Comparison of ENCODE assay signal across 16 cellular contexts in the genomic region with DNA sequence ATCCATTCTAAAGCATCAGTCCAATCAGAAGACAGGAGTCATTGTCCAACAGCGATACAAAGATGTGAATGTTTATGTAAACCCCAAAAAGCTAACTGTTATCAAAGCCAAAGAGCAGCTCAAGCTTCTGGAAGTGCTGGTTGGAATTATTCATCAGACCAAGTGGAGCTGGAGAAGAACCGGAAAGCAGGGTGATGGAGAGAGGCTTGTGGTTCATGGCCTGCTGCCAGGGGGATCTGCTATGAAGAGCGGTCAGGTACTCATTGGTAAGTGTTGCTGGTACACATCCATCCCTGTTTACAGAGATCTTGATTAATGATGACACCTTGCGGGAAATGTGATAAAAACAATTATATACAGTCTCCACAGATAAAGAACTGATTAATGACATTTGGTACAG. TPM values are rescaled to one million over a fixed set of nuclear protein-coding genes. Genes with fewer than 3 reads are reported as not detected.
DNase-seq lines count a peak whose midpoint lies in the region; ATAC-seq and FAIRE-seq lines count a peak whose summit lies in the region.
"Had no signal": no experiment of that assay in that cellular context is flagged by ENCODE, and none has a peak within 500 bp of the region (broad histone marks: within the 10 kb centered on the region; RNA-seq: fewer than 3 reads in every experiment).

No MANE protein-coding gene starts in this region.

- CTCF ChIA-PET in activated CD4-positive, alpha-beta memory T cell treated with anti-CD3 and anti-CD28 coated beads for 36 hours (lab: Charles Lee) = interaction anchor here (1.5 kb wide), 1 partner anchor 10 kb away, joined by 3 read pairs; no protein-coding TSS in a partner anchor

- peaks cover 3% of the 10 kb centered on the region for H3K27me3 Mint-ChIP-seq in activated CD4-positive, alpha-beta memory T cell treated with anti-CD3 and anti-CD28 coated beads for 36 hours

- H3K4me1 Mint-ChIP-seq in activated CD4-positive, alpha-beta memory T cell treated with anti-CD3 and anti-CD28 coated beads for 36 hours (ENCODE audit: low read depth) = no peaks in the 10 kb centered on the region
- H3K4me1 Mint-ChIP-seq: B cell, GM23338, H9 had no signal

- DNase-seq in COLO668 (lab: John Stamatoyannopoulos, UW; ENCODE audit: unreplicated experiment) (peak; percentile 14), NCI-H1105 treated with DMSO at 0.1 percent for 48 hours (lab: John Stamatoyannopoulos, UW) (peak; percentile 65), NCI-H510A treated with DMSO at 0.1 percent for 48 hours (lab: John Stamatoyannopoulos, UW) (peak; percentile 78), medulla oblongata (ENCODE audit: extremely low spot score) (peak; percentile 44), NCI-H1694 (lab: John Stamatoyannopoulos, UW) (no peak), RCC 7860 (ENCODE audit: low spot score) (no peak)
- no peak for DNase-seq in activated CD4-positive, alpha-beta memory T cell treated with anti-CD3 and anti-CD28 coated beads for 36 hours
- DNase-seq: C1 segment of cervical spinal cord; CD4-positive, alpha-beta T cell; DND-41; GDM1; H9 had no signal

- no peak overlapping the region for H3K27ac Mint-ChIP-seq in activated CD4-positive, alpha-beta memory T cell treated with anti-CD3 and anti-CD28 coated beads for 36 hours
- H3K27ac Mint-ChIP-seq: B cell; CD4-positive, alpha-beta T cell; GM23338; H9 had no signal

- no peak for FAIRE-seq in RCC 7860 (lab: Jason Lieb, UNC)
- FAIRE-seq: GM12892 had no signal

- POLR2A ChIA-PET in activated CD4-positive, alpha-beta memory T cell treated with anti-CD3 and anti-CD28 coated beads for 36 hours (lab: Charles Lee) = no interaction called here

- no peaks in the 10 kb centered on the region for H3K36me3 Mint-ChIP-seq in activated CD4-positive, alpha-beta memory T cell treated with anti-CD3 and anti-CD28 coated beads for 36 hours

- H3K4me3 Mint-ChIP-seq in activated CD4-positive, alpha-beta memory T cell treated with anti-CD3 and anti-CD28 coated beads for 36 hours = no peak overlapping the region
- H3K4me3 Mint-ChIP-seq: B cell; CD4-positive, alpha-beta T cell; GM23338; H9 had no signal

- ATAC-seq in HG03175 (IDR thresholded peaks at IDR 0.05; ENCODE audit: unreplicated experiment) = no peak
- ATAC-seq: GM23338 had no signal

- intact Hi-C loops in activated CD4-positive, alpha-beta memory T cell treated with anti-CD3 and anti-CD28 coated beads for 36 hours (cut with micrococcal nuclease) = no loop called here

- H3K9me3 Mint-ChIP-seq in activated CD4-positive, alpha-beta memory T cell treated with anti-CD3 and anti-CD28 coated beads for 36 hours = no peaks in the 10 kb centered on the region
- H3K9me3 Mint-ChIP-seq: CD4-positive, alpha-beta T cell; GM23338; H9 had no signal

RNA-seq across cellular contexts. Expression of a gene that starts 11.0 kb away (rescaled TPM):
- under 1 TPM; 0.19 to 0.48 TPM for total RNA-seq in activated CD4-positive, alpha-beta memory T cell treated with anti-CD3 and anti-CD28 coated beads for 36 hours
- total RNA-seq: B cell; CD4-positive, alpha-beta T cell had no signal

Comparison
In these comparisons a context has a peak if more than half of its experiments do, and no peak if none do; other contexts are left out.
1. DNase-seq: peak in COLO668 (single experiment), NCI-H1105 treated with DMSO at 0.1 percent for 48 hours (single experiment), NCI-H510A treated with DMSO at 0.1 percent for 48 hours (single experiment) and medulla oblongata (single experiment); none in NCI-H1694 (single experiment), RCC 7860 (single experiment) and activated CD4-positive, alpha-beta memory T cell treated with anti-CD3 and anti-CD28 coated beads for 36 hours (single experiment).